1 cellular context compared by ENCODE assay signal in the genomic region with DNA sequence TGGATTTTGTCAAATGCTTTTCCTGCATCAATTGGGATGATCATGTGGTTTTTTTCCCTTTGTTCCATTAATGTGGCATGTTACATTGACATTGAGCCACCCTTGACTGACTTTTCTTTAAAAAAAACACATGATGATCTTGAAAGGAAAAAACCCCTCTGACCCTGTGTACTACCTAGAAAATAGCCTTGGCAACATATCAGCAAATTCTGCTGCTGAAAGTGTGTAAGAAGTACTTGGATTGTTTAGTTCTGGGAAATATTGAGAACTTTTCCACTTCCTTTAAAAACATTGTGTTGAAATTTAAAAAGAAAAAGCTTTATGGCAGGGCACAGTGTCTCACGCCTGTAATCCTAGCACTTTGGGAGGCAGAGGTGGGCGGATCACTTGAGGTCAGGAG.
TF ChIP-seq lines count a peak whose summit lies in the region.

No MANE protein-coding gene starts in this region.

TF ChIP-seq in endothelial cell of umbilical vein, 7 proteins besides CTCF, POLR2A, EP300 and RAD21 (continued from another document):
- TF ChIP-seq, protein P1, sequence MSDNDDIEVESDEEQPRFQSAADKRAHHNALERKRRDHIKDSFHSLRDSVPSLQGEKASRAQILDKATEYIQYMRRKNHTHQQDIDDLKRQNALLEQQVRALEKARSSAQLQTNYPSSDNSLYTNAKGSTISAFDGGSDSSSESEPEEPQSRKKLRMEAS (IDR thresholded peaks at IDR 0.05; ENCODE audit: insufficient read depth, insufficient read length), result no peak
- TF ChIP-seq POLR2AphosphoS5 (IDR thresholded peaks at IDR 0.05; ENCODE audit: insufficient read depth, low read depth, low read length), result no peak
